In the genomic region with DNA sequence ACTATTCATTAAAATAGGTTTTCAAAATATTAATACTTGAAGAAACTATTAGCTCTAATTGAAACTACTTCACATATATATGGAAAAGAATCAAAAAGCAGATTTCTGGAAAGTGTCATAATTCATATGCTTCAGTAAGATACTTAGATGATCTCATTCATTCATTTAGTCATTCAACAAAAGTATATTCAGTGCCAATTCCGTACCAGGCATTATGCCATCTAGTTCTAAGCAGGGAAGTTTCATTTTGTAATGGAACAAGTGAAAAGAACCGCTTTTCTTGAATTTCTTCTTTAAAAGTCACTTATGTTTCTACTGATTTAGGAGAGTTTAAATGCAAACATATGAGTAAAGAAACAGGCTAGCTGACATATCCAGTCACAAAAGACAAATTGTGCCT, we compare ENCODE assay signal across 21 cellular contexts.
A peak's percentile ranks its signal among the peaks of the same experiment; 100 is the strongest.
DNase-seq lines count a peak whose midpoint lies in the region; ATAC-seq and TF ChIP-seq lines count a peak whose summit lies in the region.
"Had no signal": no experiment of that assay in that cellular context is flagged by ENCODE, and none has a peak within 500 bp of the region (broad histone marks: within the 10 kb centered on the region; RNA-seq: fewer than 3 reads in every experiment).

No MANE protein-coding gene starts in this region.

- H3K4me3 ChIP-seq in breast epithelium, result no peak overlapping the region
- no peak overlapping the region for H3K4me3 ChIP-seq in OCI-LY7 (ENCODE audit: low read depth, low read length, poor library complexity, severe bottlenecking)
- H3K4me3 ChIP-seq in aorta (ENCODE audit: low read length in 2 of 2), result no peak overlapping the region
- H3K4me3 ChIP-seq: Peyer's patch had no signal

- no TSS peak for BruUV-seq in MCF 10A (replicated peaks; lab: Mats Ljungman, UMichigan)
- no TSS peak for BruUV-seq in OCI-LY7 (replicated peaks; lab: Mats Ljungman, UMichigan)

- H3K4me1 Mint-ChIP-seq in MCF 10A (ENCODE audit: insufficient read depth, unreplicated experiment) (peaks cover 6% of the 10 kb centered on the region), endothelial cell (ENCODE audit: unreplicated experiment) (no peaks in the 10 kb centered on the region)

- DNase-seq in MCF 10A (ENCODE audit: unreplicated experiment) (peak; percentile 46), breast epithelium (ENCODE audit: low spot score in 2 of 2) (no peak), dedifferentiated amniotic fluid mesenchymal stem cell (ENCODE audit: extremely low spot score) (peak; percentile 73), iris pigment epithelial cell (ENCODE audit: low read depth) (peak; percentile 35), OCI-LY7 (ENCODE audit: low spot score) (no peak), endothelial cell (ENCODE audit: low spot score) (no peak), aorta (no peak)
- DNase-seq: COR-L47, GF-D8, H9, KG1, NCI-H1436, NCI-H2029 treated with DMSO at 0.1 percent for 48 hours, NCI-H524, Peyer's patch, SHP77 treated with DMSO at 0.1 percent for 48 hours had no signal

- TF ChIP-seq CTCF in MCF 10A (IDR thresholded peaks at IDR 0.05; ENCODE audit: unreplicated experiment) (no peak), breast epithelium (IDR thresholded peaks at IDR 0.05) (no peak), OCI-LY7 (conservative IDR thresholded peaks at IDR 0.05; ENCODE audit: low read length) (no peak), endothelial cell (IDR thresholded peaks at IDR 0.05; ENCODE audit: unreplicated experiment) (no peak)

- H3K27ac Mint-ChIP-seq in MCF 10A (ENCODE audit: low read depth, unreplicated experiment), result no peak overlapping the region
- H3K27ac Mint-ChIP-seq in endothelial cell (ENCODE audit: unreplicated experiment), result no peak overlapping the region
- H3K27ac Mint-ChIP-seq: CD14-positive monocyte had no signal

- no peaks in the 10 kb centered on the region for H3K36me3 Mint-ChIP-seq in MCF 10A (ENCODE audit: insufficient read depth, unreplicated experiment)
- H3K36me3 Mint-ChIP-seq in endothelial cell (ENCODE audit: low read depth, unreplicated experiment), result no peaks in the 10 kb centered on the region
- H3K36me3 Mint-ChIP-seq: CD14-positive monocyte had no signal

- WGBS in aorta, 2 donors, result 2 to 8% methylated on average over 2 of the region's 2 CpGs

- POLR2A ChIA-PET in MCF 10A (lab: Yijun Ruan, JAX), result interaction anchor here (1.8 kb wide), 1 partner anchor 21 kb away, joined by 7 read pairs; no protein-coding TSS in a partner anchor
- POLR2A ChIA-PET in OCI-LY7 (lab: Charles Lee), result interaction anchor here (0.5 to 1.3 kb wide), 2 partner anchors 13 to 815 kb away, joined by 3 to 8 read pairs; no protein-coding TSS in a partner anchor

- ATAC-seq in GM21717 (IDR thresholded peaks at IDR 0.05; ENCODE audit: unreplicated experiment), result no peak
- no peak for ATAC-seq in aorta (ENCODE audit: low FRiP score)
- ATAC-seq: HepG2, SK-N-SH treated with all-trans-retinoic acid at 6 μM for 48 hours had no signal

- CTCF ChIA-PET in MCF 10A (lab: Yijun Ruan, JAX) (interaction anchor here (0.7 kb wide), 1 partner anchor 186 kb away, joined by 3 read pairs; no protein-coding TSS in a partner anchor), OCI-LY7 (lab: Charles Lee; ENCODE audit: unreplicated experiment) (no interaction called here)

- intact Hi-C loops in MCF 10A (cut with micrococcal nuclease) (no loop called here), breast epithelium (cut with DNase I; ENCODE audit: low total_unique reads) (loop anchor here (5.0 kb wide), 1 partner anchor 572 kb away; no protein-coding TSS in a partner anchor), OCI-LY7 (cut with micrococcal nuclease; ENCODE audit: unreplicated experiment) (no loop called here), aorta (cut with DNase I) (no loop called here)

- no peak for TF ChIP-seq POLR2A in breast epithelium (IDR thresholded peaks at IDR 0.05)

- H3K36me3 ChIP-seq in breast epithelium, result no peaks in the 10 kb centered on the region
- H3K36me3 ChIP-seq in OCI-LY7 (ENCODE audit: insufficient read depth, low read length), result no peaks in the 10 kb centered on the region
- no peaks in the 10 kb centered on the region for H3K36me3 ChIP-seq in aorta (ENCODE audit: control insufficient read depth in 1 of 2, insufficient read depth in 2 of 2, low read length in 1 of 2)
- H3K36me3 ChIP-seq: Peyer's patch had no signal

- H2AFZ ChIP-seq in OCI-LY7 (ENCODE audit: low read length), result no peak overlapping the region

- H3K27ac ChIP-seq in breast epithelium (no peak overlapping the region), OCI-LY7 (ENCODE audit: low read depth, low read length, poor library complexity, severe bottlenecking) (no peak overlapping the region), aorta (ENCODE audit: low read depth in 1 of 2, low read length in 2 of 2) (no peak overlapping the region)
- H3K27ac ChIP-seq: 22Rv1, Peyer's patch had no signal

- H3K27me3 Mint-ChIP-seq in MCF 10A (ENCODE audit: insufficient read depth, unreplicated experiment), result no peaks in the 10 kb centered on the region
- no peaks in the 10 kb centered on the region for H3K27me3 Mint-ChIP-seq in endothelial cell (ENCODE audit: unreplicated experiment)

- H3K9me3 ChIP-seq in breast epithelium, result no peaks in the 10 kb centered on the region
- no peaks in the 10 kb centered on the region for H3K9me3 ChIP-seq in OCI-LY7 (ENCODE audit: low read length)
- no peaks in the 10 kb centered on the region for H3K9me3 ChIP-seq in aorta (ENCODE audit: control insufficient read depth, low read length)
- H3K9me3 ChIP-seq: Peyer's patch had no signal

- H3K27me3 ChIP-seq in breast epithelium, result no peaks in the 10 kb centered on the region
- H3K27me3 ChIP-seq in aorta (ENCODE audit: control insufficient read depth in 1 of 2, insufficient read depth in 2 of 2, low read length in 1 of 2), result no peaks in the 10 kb centered on the region
- H3K27me3 ChIP-seq: Peyer's patch had no signal

- H4K20me1 ChIP-seq in OCI-LY7 (ENCODE audit: insufficient read depth, low read length), result no peaks in the 10 kb centered on the region

- H3K4me3 Mint-ChIP-seq in MCF 10A (ENCODE audit: unreplicated experiment) (no peak overlapping the region), endothelial cell (ENCODE audit: unreplicated experiment) (no peak overlapping the region)
- H3K4me3 Mint-ChIP-seq: CD14-positive monocyte, H9 had no signal

- H3K9me3 Mint-ChIP-seq in MCF 10A (ENCODE audit: unreplicated experiment) (no peaks in the 10 kb centered on the region), endothelial cell (ENCODE audit: unreplicated experiment) (no peaks in the 10 kb centered on the region)
- H3K9me3 Mint-ChIP-seq: CD14-positive monocyte, H9 had no signal

- no peaks in the 10 kb centered on the region for H3K79me2 ChIP-seq in OCI-LY7 (ENCODE audit: insufficient read depth, low read depth, low read length)

- no peaks in the 10 kb centered on the region for H3K9me2 ChIP-seq in OCI-LY7 (ENCODE audit: insufficient read depth, low read length)

- H3K4me2 ChIP-seq in OCI-LY7 (ENCODE audit: low read length), result no peak overlapping the region

- H3K4me1 ChIP-seq in breast epithelium (no peaks in the 10 kb centered on the region), OCI-LY7 (ENCODE audit: insufficient read depth, low read length, poor library complexity, severe bottlenecking) (no peaks in the 10 kb centered on the region), aorta (ENCODE audit: control insufficient read depth in 1 of 2, insufficient read depth in 2 of 2, low read length in 2 of 2) (no peaks in the 10 kb centered on the region)
- H3K4me1 ChIP-seq: Peyer's patch had no signal

Comparison
In these comparisons a context has a peak if more than half of its experiments do, and no peak if none do; other contexts are left out.
1. DNase-seq: peak in MCF 10A (single experiment), dedifferentiated amniotic fluid mesenchymal stem cell (single experiment) and iris pigment epithelial cell (single experiment); none in breast epithelium (0 of 2), OCI-LY7 (single experiment), endothelial cell (single experiment) and aorta (0 of 2).